Comparison of ENCODE assay signal across 9 cellular contexts in the genomic region with DNA sequence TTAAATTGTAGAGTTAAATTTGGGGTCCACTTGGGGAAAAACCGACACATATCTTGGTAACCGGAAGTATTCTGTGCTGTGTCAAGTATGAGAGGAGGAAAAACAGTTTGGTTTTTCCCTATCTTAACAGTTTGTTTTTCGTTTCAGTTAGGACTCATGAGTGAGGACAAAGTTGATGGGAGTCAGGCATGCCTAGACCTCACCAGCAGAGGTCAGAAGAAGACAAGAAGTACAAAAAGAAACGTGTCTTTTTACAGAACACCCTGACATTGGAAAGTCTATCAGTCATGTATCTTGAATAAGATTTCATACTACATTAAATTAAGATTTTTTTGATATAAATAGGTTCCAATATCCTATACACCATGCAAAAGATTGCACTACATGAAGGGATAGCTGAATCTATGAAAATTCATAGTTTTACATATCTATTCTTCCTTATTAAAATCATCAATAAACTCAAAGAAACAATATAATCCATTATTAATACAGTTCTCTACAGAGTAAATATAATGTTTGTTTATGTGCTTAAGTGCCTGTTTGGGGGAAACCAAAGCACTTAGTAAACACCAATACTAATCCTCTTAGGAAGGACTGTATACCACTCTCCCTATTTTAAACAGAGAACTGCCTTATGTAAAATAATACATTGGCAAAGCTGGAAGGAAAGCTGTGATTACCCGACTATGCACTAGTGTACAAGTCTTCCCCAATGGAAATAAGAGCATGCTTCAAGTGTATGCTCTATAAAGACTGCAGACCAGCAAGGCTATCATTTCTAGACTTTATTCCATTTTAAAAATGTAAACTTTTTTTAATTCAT.
A peak's percentile ranks its signal among the peaks of the same experiment; 100 is the strongest.
DNase-seq lines count a peak whose midpoint lies in the region; ATAC-seq and TF ChIP-seq lines count a peak whose summit lies in the region.
"Had no signal": no experiment of that assay in that cellular context is flagged by ENCODE, and none has a peak within 500 bp of the region (broad histone marks: within the 10 kb centered on the region; RNA-seq: fewer than 3 reads in every experiment).

No MANE protein-coding gene starts in this region.

- no peaks in the 10 kb centered on the region for H3K27me3 Mint-ChIP-seq in CD4-positive, alpha-beta T cell
- H3K27me3 Mint-ChIP-seq in activated T-cell treated with anti-CD3 and anti-CD28 coated beads, Interleukin-2, amount 50 U/mL, for 72 hours (ENCODE audit: low read depth): no peaks in the 10 kb centered on the region
- no peaks in the 10 kb centered on the region for H3K27me3 Mint-ChIP-seq in progenitor cell of endocrine pancreas
- H3K27me3 Mint-ChIP-seq: stimulated activated naive CD8-positive, alpha-beta T cell treated with anti-CD3 and anti-CD28 coated beads, Interleukin-15, Interleukin-2, amounts not matched to agents 100 ng/mL and 50 ng/mL, for 24 hours had no signal

- peak; percentile 78 for ATAC-seq in CD4-positive, alpha-beta T cell (ENCODE audit: poor library complexity)
- peak; percentile 40 for ATAC-seq in GM18858 (IDR thresholded peaks at IDR 0.05; ENCODE audit: unreplicated experiment)
- peak; percentile 51 for ATAC-seq in HG03066 (IDR thresholded peaks at IDR 0.05; ENCODE audit: low read depth, unreplicated experiment)
- ATAC-seq in activated T-cell treated with anti-CD3 and anti-CD28 coated beads, Interleukin-2, amount 50 U/mL, for 72 hours (replicated peaks in 1 of 2): peak; percentile 75 to 80

- intact Hi-C loops in CD4-positive, alpha-beta T cell (cut with DNase I, micrococcal nuclease): loop anchor here (1.0 to 2.0 kb wide), 3 partner anchors 209 to 242 kb away; no protein-coding TSS in a partner anchor

- no peaks in the 10 kb centered on the region for H3K27me3 ChIP-seq in CD4-positive, alpha-beta T cell (ENCODE audit: control insufficient read depth, insufficient read depth, low read length)

- H3K4me1 Mint-ChIP-seq in CD4-positive, alpha-beta T cell (ENCODE audit: low read depth): peaks cover 4% of the 10 kb centered on the region
- peaks cover 22% of the 10 kb centered on the region for H3K4me1 Mint-ChIP-seq in activated T-cell treated with anti-CD3 and anti-CD28 coated beads, Interleukin-2, amount 50 U/mL, for 72 hours (ENCODE audit: low read depth)
- H3K4me1 Mint-ChIP-seq in progenitor cell of endocrine pancreas (ENCODE audit: low read depth): peaks cover 3% of the 10 kb centered on the region

- peak; percentile 11 to 42 (median 22) for DNase-seq in CD4-positive, alpha-beta T cell
- DNase-seq in NCI-H526 treated with DMSO at 0.1 percent for 48 hours (lab: John Stamatoyannopoulos, UW) (peak; percentile 2), germinal center (ENCODE audit: low spot score) (peak; percentile 32), progenitor cell of endocrine pancreas (ENCODE audit: low spot score, unreplicated experiment) (no peak), UCSD-AML1 (lab: John Stamatoyannopoulos, UW; ENCODE audit: unreplicated experiment) (no peak)
- DNase-seq in activated T-cell treated with anti-CD3 and anti-CD28 coated beads, Interleukin-2, amount 50 U/mL, for 72 hours: peak; percentile 49 to 59

- TF ChIP-seq CTCF in CD4-positive, alpha-beta T cell (IDR thresholded peaks at IDR 0.05): peak; percentile 76
- peak; percentile 83 for TF ChIP-seq CTCF in progenitor cell of endocrine pancreas (IDR thresholded peaks at IDR 0.05; ENCODE audit: unreplicated experiment)

- H3K27ac ChIP-seq in CD4-positive, alpha-beta T cell (ENCODE audit: low read depth, low read length): no peak overlapping the region

- no peaks in the 10 kb centered on the region for H3K9me3 ChIP-seq in CD4-positive, alpha-beta T cell (ENCODE audit: control insufficient read depth, low read length)

- H3K4me3 Mint-ChIP-seq in CD4-positive, alpha-beta T cell: no peak overlapping the region
- peak overlapping the region in 1 of 2 donors; percentile 35 for H3K4me3 Mint-ChIP-seq in activated T-cell treated with anti-CD3 and anti-CD28 coated beads, Interleukin-2, amount 50 U/mL, for 72 hours
- H3K4me3 Mint-ChIP-seq in progenitor cell of endocrine pancreas (ENCODE audit: low read depth): no peak overlapping the region
- H3K4me3 Mint-ChIP-seq: stimulated activated naive CD8-positive, alpha-beta T cell treated with anti-CD3 and anti-CD28 coated beads, Interleukin-15, Interleukin-2, amounts not matched to agents 100 ng/mL and 50 ng/mL, for 24 hours had no signal

- H3K27ac Mint-ChIP-seq in CD4-positive, alpha-beta T cell: no peak overlapping the region
- no peak overlapping the region for H3K27ac Mint-ChIP-seq in activated T-cell treated with anti-CD3 and anti-CD28 coated beads, Interleukin-2, amount 50 U/mL, for 72 hours
- H3K27ac Mint-ChIP-seq in progenitor cell of endocrine pancreas: no peak overlapping the region
- H3K27ac Mint-ChIP-seq: stimulated activated naive CD8-positive, alpha-beta T cell treated with anti-CD3 and anti-CD28 coated beads, Interleukin-15, Interleukin-2, amounts not matched to agents 100 ng/mL and 50 ng/mL, for 24 hours had no signal

- POLR2A ChIA-PET in CD4-positive, alpha-beta T cell (lab: Charles Lee): interaction anchor here (1.3 to 1.7 kb wide), 2 partner anchors 209 to 242 kb away, joined by 4 to 8 read pairs; no protein-coding TSS in a partner anchor

- CTCF ChIA-PET in CD4-positive, alpha-beta T cell (lab: Charles Lee): interaction anchor here (0.8 to 2.5 kb wide), 6 partner anchors 10 to 471 kb away, joined by 3 to 30 read pairs (median 4); no protein-coding TSS in a partner anchor

- H3K36me3 Mint-ChIP-seq in CD4-positive, alpha-beta T cell (ENCODE audit: low read depth): no peaks in the 10 kb centered on the region
- no peaks in the 10 kb centered on the region for H3K36me3 Mint-ChIP-seq in activated T-cell treated with anti-CD3 and anti-CD28 coated beads, Interleukin-2, amount 50 U/mL, for 72 hours (ENCODE audit: insufficient read depth in 2 of 2)
- peaks cover 6% of the 10 kb centered on the region for H3K36me3 Mint-ChIP-seq in progenitor cell of endocrine pancreas (ENCODE audit: insufficient read depth)

- no peaks in the 10 kb centered on the region for H3K9me3 Mint-ChIP-seq in CD4-positive, alpha-beta T cell
- no peaks in the 10 kb centered on the region for H3K9me3 Mint-ChIP-seq in activated T-cell treated with anti-CD3 and anti-CD28 coated beads, Interleukin-2, amount 50 U/mL, for 72 hours
- H3K9me3 Mint-ChIP-seq in progenitor cell of endocrine pancreas (ENCODE audit: low read depth): no peaks in the 10 kb centered on the region
- H3K9me3 Mint-ChIP-seq: stimulated activated naive CD8-positive, alpha-beta T cell treated with anti-CD3 and anti-CD28 coated beads, Interleukin-15, Interleukin-2, amounts not matched to agents 100 ng/mL and 50 ng/mL, for 24 hours had no signal

Comparison
In these comparisons a context has a peak if more than half of its experiments do, and no peak if none do; other contexts are left out.
1. DNase-seq: peak in CD4-positive, alpha-beta T cell (10 of 10), NCI-H526 treated with DMSO at 0.1 percent for 48 hours (single experiment), activated T-cell treated with anti-CD3 and anti-CD28 coated beads, Interleukin-2, amount 50 U/mL, for 72 hours (2 of 2) and germinal center (single experiment); none in progenitor cell of endocrine pancreas (single experiment) and UCSD-AML1 (single experiment).
2. Peak in every context shown above with its lines, with median percentiles within 50 percentile points of each other: ATAC-seq.